In the genomic region with DNA sequence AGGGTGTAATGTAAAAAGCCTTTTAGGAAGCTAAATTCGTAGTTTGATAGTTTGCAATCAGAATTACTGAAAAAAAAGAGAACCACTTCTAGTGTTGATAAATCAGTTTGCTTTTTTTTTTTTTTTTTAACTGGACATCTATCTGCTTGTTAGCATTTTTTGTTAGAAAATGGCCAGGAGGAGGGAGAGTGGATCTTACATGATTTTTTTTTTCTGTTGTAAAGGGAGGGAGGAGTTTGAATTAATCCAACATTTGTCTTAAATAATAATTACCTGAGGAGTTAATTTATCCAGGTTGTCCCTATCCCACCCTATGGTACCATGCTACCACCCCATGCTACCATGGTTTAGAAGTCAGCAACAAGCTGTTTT, we compare ENCODE assay signal across 8 cellular contexts. TPM values are rescaled to one million over a fixed set of nuclear protein-coding genes. Genes with fewer than 3 reads are reported as not detected.
DNase-seq lines count a peak whose midpoint lies in the region; ATAC-seq and TF ChIP-seq lines count a peak whose summit lies in the region.

No MANE protein-coding gene starts in this region.

- peaks cover 0 to 3% of the 10 kb centered on the region in 2 donors for H3K27me3 Mint-ChIP-seq in CD8-positive, alpha-beta memory T cell
- no peaks in the 10 kb centered on the region for H3K27me3 Mint-ChIP-seq in osteocyte (ENCODE audit: unreplicated experiment)

- intact Hi-C loops in PC-9 (cut with micrococcal nuclease; ENCODE audit: unreplicated experiment): loop anchor here (5.0 kb wide), 2 partner anchors 65 to 140 kb away; a partner anchor contains a TSS

- H3K27ac Mint-ChIP-seq in CD8-positive, alpha-beta memory T cell: peak overlapping the region; percentile 86 to 98 (median 94)
- peak overlapping the region; percentile 88 for H3K27ac Mint-ChIP-seq in osteocyte (ENCODE audit: unreplicated experiment)

- H3K27ac ChIP-seq in CD8-positive, alpha-beta memory T cell (ENCODE audit: low read depth, low read length): peak overlapping the region; percentile 86
- H3K27ac ChIP-seq in PC-9 (peak overlapping the region; percentile 71), epithelial cell of prostate (peak overlapping the region; percentile 69)

- no peaks in the 10 kb centered on the region for H3F3A ChIP-seq in PC-9 (ENCODE audit: insufficient read depth, low read depth)

- H3K4me2 ChIP-seq in PC-9: peak overlapping the region; percentile 90

- peak overlapping the region; percentile 84 for H2AFZ ChIP-seq in PC-9

- peaks cover 23% of the 10 kb centered on the region; the same call in 1 of the 2 replicates for H4K20me1 ChIP-seq in PC-9 (ENCODE audit: insufficient read depth)

- H3K9me3 Mint-ChIP-seq in CD8-positive, alpha-beta memory T cell: no peaks in the 10 kb centered on the region
- H3K9me3 Mint-ChIP-seq in osteocyte (ENCODE audit: unreplicated experiment): no peaks in the 10 kb centered on the region

- H3K4me1 ChIP-seq in CD8-positive, alpha-beta memory T cell (ENCODE audit: insufficient read depth, low read length): peaks cover 25% of the 10 kb centered on the region
- peaks cover 37% of the 10 kb centered on the region for H3K4me1 ChIP-seq in PC-9 (replicated peaks; ENCODE audit: insufficient read depth)

- peaks cover 48 to 65% (median 61%) of the 10 kb centered on the region in 3 donors for H3K4me1 Mint-ChIP-seq in CD8-positive, alpha-beta memory T cell
- H3K4me1 Mint-ChIP-seq in osteocyte (ENCODE audit: unreplicated experiment): peaks cover 36% of the 10 kb centered on the region

- peak overlapping the region; percentile 94 for H3K4me3 ChIP-seq in CD8-positive, alpha-beta memory T cell (ENCODE audit: low read length)
- peak overlapping the region; percentile 98 for H3K4me3 ChIP-seq in PC-9

- POLR2A ChIA-PET in CD8-positive, alpha-beta memory T cell (lab: Charles Lee): interaction anchor here (0.6 to 2.8 kb wide), 8 partner anchors 8 to 168 kb away, joined by 3 to 18 read pairs (median 6); no protein-coding TSS in a partner anchor
- POLR2A ChIA-PET in PC-9 (lab: Charles Lee; ENCODE audit: unreplicated experiment): interaction anchor here (0.7 kb wide), 2 partner anchors 15 to 588 kb away, joined by 4 to 9 read pairs; no protein-coding TSS in a partner anchor

- H3K36me3 ChIP-seq in CD8-positive, alpha-beta memory T cell (ENCODE audit: insufficient read depth, low read length): no peaks in the 10 kb centered on the region
- H3K36me3 ChIP-seq in PC-9 (ENCODE audit: low read depth): no peaks in the 10 kb centered on the region

- BruUV-seq in PC-9 (replicated peaks; lab: Mats Ljungman, UMichigan): no TSS peak

- CTCF ChIA-PET in CD8-positive, alpha-beta memory T cell (lab: Charles Lee): interaction anchor here (0.9 to 9.2 kb wide), 15 partner anchors 11 to 221 kb away, joined by 3 to 159 read pairs (median 6); a partner anchor contains a TSS
- CTCF ChIA-PET in PC-9 (lab: Charles Lee): interaction anchor here (0.7 to 0.8 kb wide), 3 partner anchors 23 to 242 kb away, joined by 3 to 7 read pairs (median 4); no protein-coding TSS in a partner anchor

- H3K36me3 Mint-ChIP-seq in CD8-positive, alpha-beta memory T cell: peaks cover 0 to 6% (median 1%) of the 10 kb centered on the region in 3 donors
- H3K36me3 Mint-ChIP-seq in osteocyte (ENCODE audit: unreplicated experiment): no peaks in the 10 kb centered on the region

- ATAC-seq in HG03354 (IDR thresholded peaks at IDR 0.05; ENCODE audit: poor library complexity, severe bottlenecking, unreplicated experiment): no peak

- no peaks in the 10 kb centered on the region for H3K9me2 ChIP-seq in PC-9 (ENCODE audit: insufficient read depth)

- peaks cover 57% of the 10 kb centered on the region for H3K79me2 ChIP-seq in PC-9 (ENCODE audit: low read depth)

- no peak for TF ChIP-seq CTCF in PC-9 (conservative IDR thresholded peaks at IDR 0.05)
- TF ChIP-seq CTCF in osteocyte (IDR thresholded peaks at IDR 0.05): no peak

- H3K27me3 ChIP-seq in CD8-positive, alpha-beta memory T cell (ENCODE audit: insufficient read depth, low read length, poor library complexity, severe bottlenecking): no peaks in the 10 kb centered on the region
- H3K27me3 ChIP-seq in PC-9 (ENCODE audit: insufficient read depth, low read depth): no peaks in the 10 kb centered on the region

- no peaks in the 10 kb centered on the region for H3K9me3 ChIP-seq in CD8-positive, alpha-beta memory T cell (ENCODE audit: low read length)
- no peaks in the 10 kb centered on the region for H3K9me3 ChIP-seq in PC-9 (ENCODE audit: insufficient read depth, low read depth)

- H3K4me3 Mint-ChIP-seq in CD8-positive, alpha-beta memory T cell: peak overlapping the region; percentile 87 to 96 (median 91)
- H3K4me3 Mint-ChIP-seq in osteocyte (ENCODE audit: unreplicated experiment): peak overlapping the region; percentile 86

- DNase-seq in CD8-positive, alpha-beta memory T cell: no peak
- no peak for DNase-seq in PC-9
- no peak for DNase-seq in epithelial cell of prostate (ENCODE audit: low read depth, low spot score)
- DNase-seq in osteocyte (ENCODE audit: extremely low spot score, unreplicated experiment): no peak
- DNase-seq in stimulated activated CD4-positive, alpha-beta T cell treated with anti-CD3 and anti-CD28 coated beads, Interleukin-2, amount 100 ng/mL, for 48 hours: no peak
- DNase-seq in pons (ENCODE audit: low spot score): no peak
- no peak for DNase-seq in NCI-H146 treated with DMSO at 0.1 percent for 48 hours (lab: John Stamatoyannopoulos, UW; ENCODE audit: unreplicated experiment)

RNA-seq across cellular contexts. Expression of a gene that starts 1.2 kb away (rescaled TPM):
- total RNA-seq in CD8-positive, alpha-beta memory T cell: 10 to 100 TPM; 16.2 to 17.9 TPM
- 37.1 TPM for polyA plus RNA-seq in CD8-positive, alpha-beta memory T cell
- 32.8 and 33.1 TPM in 2 replicates for total RNA-seq in PC-9 (2021)
- 16.4 and 17.0 TPM in 2 replicates for total RNA-seq in osteocyte
